10 cellular contexts compared by ENCODE assay signal in the genomic region with DNA sequence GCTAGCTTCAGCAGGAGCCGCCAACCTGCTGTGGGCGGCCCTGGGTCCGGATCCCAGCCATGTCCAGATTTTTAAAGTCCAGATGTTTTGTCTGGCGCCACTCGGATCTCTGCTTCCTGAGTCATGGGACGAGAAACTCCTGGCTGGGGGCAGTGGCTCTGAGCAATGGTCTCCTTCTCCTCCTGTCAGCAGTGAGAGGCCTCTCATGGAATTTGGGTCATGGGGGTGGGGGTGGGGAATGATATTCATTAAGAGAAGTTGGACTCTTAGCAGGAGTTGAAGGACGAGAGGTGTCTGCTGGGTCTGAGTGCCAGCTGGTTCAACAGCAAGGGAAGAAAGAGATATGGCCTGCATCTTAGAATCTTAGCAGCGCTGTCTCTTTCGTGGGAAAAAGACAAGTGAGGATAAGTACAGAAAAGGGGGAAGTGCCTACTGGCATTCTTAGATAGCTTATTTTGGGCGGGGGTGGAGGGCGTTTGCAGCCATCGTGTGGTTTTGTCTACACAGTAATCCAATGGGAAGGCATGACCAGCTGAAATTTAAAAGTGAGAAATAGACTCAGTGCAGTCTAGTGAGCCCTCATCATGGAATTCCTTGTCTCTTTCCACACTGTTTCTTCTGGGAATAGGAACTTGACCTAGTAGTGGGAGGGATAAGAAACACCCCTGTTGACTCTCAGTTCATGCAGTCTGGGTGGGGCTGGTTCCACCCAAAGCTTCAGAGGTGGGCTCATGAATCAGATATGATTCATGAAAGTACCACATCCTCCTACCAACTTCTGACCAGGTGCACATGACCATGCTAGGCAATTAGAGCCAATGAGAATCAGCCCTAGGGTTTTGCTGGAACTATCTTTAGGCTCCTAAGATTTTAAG.
DNase-seq lines count a peak whose midpoint lies in the region; ATAC-seq and TF ChIP-seq lines count a peak whose summit lies in the region.
"Had no signal": no experiment of that assay in that cellular context is flagged by ENCODE, and none has a peak within 500 bp of the region (broad histone marks: within the 10 kb centered on the region; RNA-seq: fewer than 3 reads in every experiment).

No MANE protein-coding gene starts in this region.

- H3K4me2 ChIP-seq in Karpas-422 (ENCODE audit: low read depth, low read length, poor library complexity, severe bottlenecking): no peak overlapping the region

- H3K4me3 ChIP-seq in AG10803 (ENCODE audit: low read length) (no peak overlapping the region), Karpas-422 (ENCODE audit: low read length) (no peak overlapping the region), heart left ventricle (peak overlapping the region in 7 of 12 donors; percentile 8 to 49 (median 36)), H7 (ENCODE audit: insufficient read depth, low read depth, low read length) (no peak overlapping the region)

- no peaks in the 10 kb centered on the region for H4K20me1 ChIP-seq in Karpas-422 (ENCODE audit: insufficient read depth, low read depth, low read length)

- no peaks in the 10 kb centered on the region for H3K27me3 ChIP-seq in Karpas-422 (ENCODE audit: low read length)
- peaks cover 0 to 20% (median 3%) of the 10 kb centered on the region in 9 donors for H3K27me3 ChIP-seq in heart left ventricle
- H3K27me3 ChIP-seq in H7 (ENCODE audit: control insufficient read depth, insufficient read depth, low read length): no peaks in the 10 kb centered on the region

- H3K36me3 ChIP-seq in Karpas-422 (ENCODE audit: insufficient read depth, low read length): no peaks in the 10 kb centered on the region
- H3K36me3 ChIP-seq in heart left ventricle: no peaks in the 10 kb centered on the region
- no peaks in the 10 kb centered on the region for H3K36me3 ChIP-seq in H7 (replicated peaks; ENCODE audit: control insufficient read depth, insufficient read depth, low read length)

- H3K9me2 ChIP-seq in Karpas-422 (replicated peaks; ENCODE audit: insufficient read depth, low read length): no peaks in the 10 kb centered on the region

- H3K9me3 ChIP-seq in Karpas-422 (ENCODE audit: low read length) (no peaks in the 10 kb centered on the region), heart left ventricle (no peaks in the 10 kb centered on the region)

- H3K79me2 ChIP-seq in Karpas-422 (ENCODE audit: low read length): no peaks in the 10 kb centered on the region

- peak; percentile 91 for DNase-seq in AG10803 (ENCODE audit: low read depth)
- DNase-seq in Karpas-422: peak; percentile 56
- peak; percentile 58 to 79 (median 66) for DNase-seq in heart left ventricle
- no peak for DNase-seq in SHP77 (lab: John Stamatoyannopoulos, UW)
- no peak for DNase-seq in H7
- no peak for DNase-seq in activated naive CD4-positive, alpha-beta T cell treated with anti-CD3 and anti-CD28 coated beads, Interleukin-2, amount 10 ng/mL, durations not matched to agents 7 days and 5 days
- DNase-seq in HK-2 (ENCODE audit: unreplicated experiment): no peak
- DNase-seq: DMS153, NCI-H1694 had no signal

- no peak overlapping the region for H3K27ac ChIP-seq in Karpas-422 (ENCODE audit: low read length)
- peak overlapping the region in 7 of 12 donors; percentile 2 to 63 (median 57) for H3K27ac ChIP-seq in heart left ventricle

- H3K9ac ChIP-seq in Karpas-422 (ENCODE audit: low read length): no peak overlapping the region

- no peak overlapping the region for H3K4me3 Mint-ChIP-seq in activated naive CD4-positive, alpha-beta T cell treated with anti-CD3 and anti-CD28 coated beads, Interleukin-2, amount 10 ng/mL, durations not matched to agents 7 days and 5 days

- no peaks in the 10 kb centered on the region for H3K9me3 Mint-ChIP-seq in activated naive CD4-positive, alpha-beta T cell treated with anti-CD3 and anti-CD28 coated beads, Interleukin-2, amount 10 ng/mL, durations not matched to agents 7 days and 5 days

- TF ChIP-seq POLR2A in heart left ventricle (IDR thresholded peaks at IDR 0.05): no peak

- no peak overlapping the region for H2AFZ ChIP-seq in Karpas-422 (ENCODE audit: low read length)

- no peak overlapping the region for H3K27ac Mint-ChIP-seq in activated naive CD4-positive, alpha-beta T cell treated with anti-CD3 and anti-CD28 coated beads, Interleukin-2, amount 10 ng/mL, durations not matched to agents 7 days and 5 days

- CTCF ChIA-PET in activated naive CD4-positive, alpha-beta T cell treated with anti-CD3 and anti-CD28 coated beads, Interleukin-2, amount 10 ng/mL, durations not matched to agents 7 days and 5 days (lab: Charles Lee): no interaction called here

- TF ChIP-seq CTCF in AG10803 (conservative IDR thresholded peaks at IDR 0.05; ENCODE audit: low read length) (no peak), heart left ventricle (IDR thresholded peaks at IDR 0.05) (no peak)

- peaks cover 6% of the 10 kb centered on the region for H3K4me1 Mint-ChIP-seq in activated naive CD4-positive, alpha-beta T cell treated with anti-CD3 and anti-CD28 coated beads, Interleukin-2, amount 10 ng/mL, durations not matched to agents 7 days and 5 days

- H3K36me3 Mint-ChIP-seq in activated naive CD4-positive, alpha-beta T cell treated with anti-CD3 and anti-CD28 coated beads, Interleukin-2, amount 10 ng/mL, durations not matched to agents 7 days and 5 days: no peaks in the 10 kb centered on the region

- peaks cover 5% of the 10 kb centered on the region for H3K27me3 Mint-ChIP-seq in activated naive CD4-positive, alpha-beta T cell treated with anti-CD3 and anti-CD28 coated beads, Interleukin-2, amount 10 ng/mL, durations not matched to agents 7 days and 5 days

- peaks cover 21% of the 10 kb centered on the region for H3K4me1 ChIP-seq in Karpas-422 (ENCODE audit: low read length)
- H3K4me1 ChIP-seq in heart left ventricle: peaks cover 0 to 18% (median 0%) of the 10 kb centered on the region in 12 donors

- intact Hi-C loops in heart left ventricle (cut with DNase I): loop anchor here in 4 of 10 donors (5.0 to 10.0 kb wide), 3 partner anchors 175 to 367 kb away; no protein-coding TSS in a partner anchor

- WGBS in heart left ventricle, 4 donors: 31 to 53% (median 40%) methylated on average over 12 of the region's 12 CpGs

- peak; percentile 76 for ATAC-seq in GM19463 (IDR thresholded peaks at IDR 0.05; ENCODE audit: unreplicated experiment)
- ATAC-seq in heart left ventricle: peak; percentile 69 to 86 (median 84)

Comparison
In these comparisons a context has a peak if more than half of its experiments do, and no peak if none do; other contexts are left out.
1. DNase-seq: peak in AG10803 (single experiment), Karpas-422 (single experiment) and heart left ventricle (5 of 5); none in SHP77 (0 of 2), H7 (single experiment), activated naive CD4-positive, alpha-beta T cell treated with anti-CD3 and anti-CD28 coated beads, Interleukin-2, amount 10 ng/mL, durations not matched to agents 7 days and 5 days (single experiment) and HK-2 (single experiment).
2. H3K4me3 ChIP-seq: peak in heart left ventricle (7 of 12); none in AG10803 (single experiment), Karpas-422 (single experiment) and H7 (single experiment).